1 cellular context compared by ENCODE assay signal in genomic region chr17:8154608-8155152, GRCh38.
TF ChIP-seq lines count a peak whose summit lies in the region.

No MANE protein-coding gene starts in this region.

TF ChIP-seq in GM12878, 131 proteins besides CTCF, POLR2A, EP300 and RAD21:
- no peak for TF ChIP-seq KLF5 (IDR thresholded peaks at IDR 0.05; ENCODE audit: partially characterized antibody)
- 0 out of 2 replicates have a peak, but pooled peaks have one; percentile 10 for TF ChIP-seq BACH1 (IDR thresholded peaks at IDR 0.05; ENCODE audit: borderline replicate concordance)
